ENCODE assay signal across 31 cellular contexts in the genomic region with DNA sequence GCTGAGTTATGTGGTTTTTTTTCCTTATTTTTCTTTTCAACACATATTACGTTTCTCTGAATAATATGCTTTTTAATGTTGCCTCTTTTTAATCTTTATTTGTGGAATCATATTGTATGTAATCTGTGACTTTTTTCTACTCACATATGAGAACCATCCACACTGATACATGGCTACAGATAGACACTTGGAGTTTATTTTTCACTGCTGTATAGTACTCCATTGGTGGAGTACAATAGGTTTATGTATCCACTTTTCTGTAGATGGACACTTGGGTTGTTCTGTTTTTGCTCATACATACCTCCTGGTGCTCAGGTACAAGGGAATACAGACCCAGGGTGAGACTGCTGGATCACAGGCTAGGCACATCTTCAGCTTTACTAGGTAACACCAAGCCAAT.
"Had no signal": no experiment of that assay in that cellular context is flagged by ENCODE, and none has a peak within 500 bp of the region (broad histone marks: within the 10 kb centered on the region; RNA-seq: fewer than 3 reads in every experiment).

No MANE protein-coding gene starts in this region.

- H3K9me3 ChIP-seq: ovary, psoas muscle, right lobe of liver, sigmoid colon, stomach, thoracic aorta, thyroid gland, tibial nerve, upper lobe of left lung, vagina had no signal

- H3K27ac Mint-ChIP-seq: naive thymus-derived CD8-positive, alpha-beta T cell; natural killer cell treated with Interleukin-12 subunit alpha and Interleukin-12 subunit beta and Interleukin-15 and Interleukin-18, amount 100 ng/mL, for 72 hours; nephron progenitor cell; progenitor cell of endocrine pancreas; stimulated activated memory B cell treated with anti-CD40 and anti-IgM and Interleukin-4, amounts not matched to agents 10 μg/mL and 1 μg/mL and 100 μg/mL, for 72 hours had no signal

- H3K27me3 Mint-ChIP-seq: stimulated activated memory B cell treated with anti-CD40 and anti-IgM and Interleukin-4, amounts not matched to agents 10 μg/mL and 1 μg/mL and 100 μg/mL, for 72 hours had no signal

- H3K4me3 Mint-ChIP-seq: naive thymus-derived CD8-positive, alpha-beta T cell; natural killer cell treated with Interleukin-12 subunit alpha and Interleukin-12 subunit beta and Interleukin-15 and Interleukin-18, amount 100 ng/mL, for 72 hours; nephron progenitor cell; neural crest cell; stimulated activated memory B cell treated with anti-CD40 and anti-IgM and Interleukin-4, amounts not matched to agents 10 μg/mL and 1 μg/mL and 100 μg/mL, for 72 hours had no signal

- ATAC-seq: naive thymus-derived CD8-positive, alpha-beta T cell; psoas muscle; right cardiac atrium; right lobe of liver; stimulated activated memory B cell treated with anti-CD40 and anti-IgM and Interleukin-4, amounts not matched to agents 10 μg/mL and 1 μg/mL and 100 μg/mL, for 72 hours; stimulated activated naive CD8-positive, alpha-beta T cell treated with anti-CD3 and anti-CD28 coated beads, Interleukin-15, Interleukin-2, amounts not matched to agents 100 U/mL and 50 U/mL, for 24 hours had no signal

- H3K79me2 ChIP-seq: parathyroid adenoma had no signal

- H3K4me1 Mint-ChIP-seq: naive thymus-derived CD8-positive, alpha-beta T cell; nephron progenitor cell; stimulated activated memory B cell treated with anti-CD40 and anti-IgM and Interleukin-4, amounts not matched to agents 10 μg/mL and 1 μg/mL and 100 μg/mL, for 72 hours had no signal

- H3K4me3 ChIP-seq: ovary, psoas muscle, right lobe of liver, sigmoid colon, spleen, stomach, thoracic aorta, thyroid gland, tibial nerve, upper lobe of left lung, vagina had no signal

- H3K27ac ChIP-seq: ovary, parathyroid adenoma, psoas muscle, right lobe of liver, sigmoid colon, spleen, stomach, thoracic aorta, thyroid gland, tibial nerve, upper lobe of left lung, vagina had no signal

- FAIRE-seq: small intestine, urothelium cell line had no signal

- H3K36me3 ChIP-seq: ovary, right lobe of liver, sigmoid colon, spleen, stomach, thoracic aorta, thyroid gland, tibial nerve, upper lobe of left lung, vagina had no signal

- H3K9ac ChIP-seq: parathyroid adenoma had no signal

- H2AFZ ChIP-seq: parathyroid adenoma had no signal

- H3K9me3 Mint-ChIP-seq: naive thymus-derived CD8-positive, alpha-beta T cell; natural killer cell treated with Interleukin-12 subunit alpha and Interleukin-12 subunit beta and Interleukin-15 and Interleukin-18, amount 100 ng/mL, for 72 hours; nephron progenitor cell; neural crest cell had no signal

- DNase-seq: naive thymus-derived CD8-positive, alpha-beta T cell; nephron progenitor cell; occipital lobe; ovary; posterior cingulate gyrus; psoas muscle; right cardiac atrium; right lobe of liver; sigmoid colon; small intestine; spleen; stimulated activated CD4-positive, alpha-beta T cell treated with anti-CD3 and anti-CD28 coated beads, Interleukin-12 subunit alpha, Interleukin-12 subunit beta, amount 100 ng/mL, for 4 hours; stimulated activated CD4-positive, alpha-beta T cell treated with anti-CD3 and anti-CD28 coated beads, Interleukin-1b, Interleukin-23, amount 100 ng/mL, for 48 hours; stimulated activated CD4-positive, alpha-beta T cell treated with anti-CD3 and anti-CD28 coated beads, Interleukin-4, amount 100 ng/mL, for 1 hour; stimulated activated CD4-positive, alpha-beta T cell treated with anti-CD3 and anti-CD28 coated beads, Interleukin-4, amount 100 ng/mL, for 4 hours; stimulated activated CD8-positive, alpha-beta memory T cell treated with anti-CD3 and anti-CD28 coated beads, Interleukin-4, amount 100 ng/mL, for 48 hours; stimulated activated naive CD4-positive, alpha-beta T cell; stimulated activated naive CD8-positive, alpha-beta T cell treated with anti-CD3 and anti-CD28 coated beads, Interleukin-15, Interleukin-2, amounts not matched to agents 100 U/mL and 50 U/mL, for 24 hours; stomach; thyroid gland; trophoblast cell; upper lobe of left lung had no signal

- H3K27me3 ChIP-seq: ovary, right lobe of liver, thyroid gland, upper lobe of left lung, vagina had no signal

- H3K36me3 Mint-ChIP-seq: naive thymus-derived CD8-positive, alpha-beta T cell; natural killer cell treated with Interleukin-12 subunit alpha and Interleukin-12 subunit beta and Interleukin-15 and Interleukin-18, amount 100 ng/mL, for 72 hours; stimulated activated memory B cell treated with anti-CD40 and anti-IgM and Interleukin-4, amounts not matched to agents 10 μg/mL and 1 μg/mL and 100 μg/mL, for 72 hours had no signal

- H3K4me1 ChIP-seq: parathyroid adenoma, psoas muscle, right lobe of liver, spleen, thyroid gland, upper lobe of left lung had no signal
